22 cellular contexts compared by ENCODE assay signal in the genomic region with DNA sequence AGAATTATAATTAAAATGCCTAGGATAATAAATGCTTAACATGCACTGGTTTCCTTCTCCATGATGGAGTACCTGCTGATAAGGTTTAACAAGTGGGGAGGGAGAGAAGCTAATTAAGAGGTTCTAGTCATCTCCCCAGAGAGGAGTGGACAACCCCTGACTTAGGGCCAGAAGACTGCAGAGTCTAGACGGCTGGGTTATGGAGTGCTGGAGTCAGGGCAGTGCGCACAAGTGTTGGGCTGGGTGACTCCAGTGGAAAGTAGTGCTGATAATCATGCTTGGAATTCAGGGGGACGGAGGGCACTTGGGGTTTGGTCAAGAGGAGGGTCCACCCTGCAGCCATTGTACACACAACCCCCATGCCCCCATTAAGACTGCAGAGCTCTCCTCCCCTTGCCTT. TPM values are rescaled to one million over a fixed set of nuclear protein-coding genes. Genes with fewer than 3 reads are reported as not detected.
"Had no signal": no experiment of that assay in that cellular context is flagged by ENCODE, and none has a peak within 500 bp of the region (broad histone marks: within the 10 kb centered on the region; RNA-seq: fewer than 3 reads in every experiment).

No MANE protein-coding gene starts in this region.

- H3K27ac ChIP-seq: WERI-Rb-1 had no signal

- FAIRE-seq: frontal cortex, keratinocyte, urothelium cell line had no signal

- H3K4me3 ChIP-seq: lung, skin epidermis had no signal

- H3K36me3 ChIP-seq: WERI-Rb-1 had no signal

- ATAC-seq: natural killer cell treated with Interleukin-12 subunit alpha and Interleukin-12 subunit beta and Interleukin-15 and Interleukin-18, amount 100 ng/mL, for 72 hours; stimulated activated effector memory CD8-positive, alpha-beta T cell treated with anti-CD3 and anti-CD28 coated beads, Interleukin-12 subunit alpha, Interleukin-12 subunit beta, amount 100 ng/mL, for 72 hours had no signal

- H3K9me3 Mint-ChIP-seq: activated T-helper 1 cell treated with anti-CD3 and anti-CD28 coated beads, Interleukin-12 subunit alpha, Interleukin-12 subunit beta, Interleukin-2, Interleukin-4 antibody, amounts not matched to agents 30 ng/mL and 10 ng/mL and 1 ng/mL, durations not matched to agents 14 hours and 24 hours and 36 hours; mesothelial cell of epicardium; natural killer cell treated with Interleukin-12 subunit alpha and Interleukin-12 subunit beta and Interleukin-15 and Interleukin-18, amount 100 ng/mL, for 72 hours; stimulated activated effector memory CD8-positive, alpha-beta T cell treated with anti-CD3 and anti-CD28 coated beads, Interleukin-12 subunit alpha, Interleukin-12 subunit beta, amount 100 ng/mL, for 72 hours had no signal

- DNase-seq: activated CD4-positive, alpha-beta T cell treated with anti-CD3 and anti-CD28 coated beads, Interleukin-2, amount 50 U/mL, for 48 hours; activated T-cell treated with anti-CD3 and anti-CD28 coated beads for 4 hours; nucleus accumbens; stimulated activated CD4-positive, alpha-beta T cell treated with anti-CD3 and anti-CD28 coated beads, Interleukin-15, amount 100 ng/mL, for 24 hours; stimulated activated CD4-positive, alpha-beta T cell treated with anti-CD3 and anti-CD28 coated beads, Interleukin-4, amount 100 ng/mL, for 24 hours; SW 1271; T-helper 2 cell; WERI-Rb-1 had no signal

- H3K4me3 Mint-ChIP-seq: activated naive CD8-positive, alpha-beta T cell; activated T-helper 1 cell treated with anti-CD3 and anti-CD28 coated beads, Interleukin-12 subunit alpha, Interleukin-12 subunit beta, Interleukin-2, Interleukin-4 antibody, amounts not matched to agents 30 ng/mL and 10 ng/mL and 1 ng/mL, durations not matched to agents 14 hours and 24 hours and 36 hours; mesothelial cell of epicardium; natural killer cell treated with Interleukin-12 subunit alpha and Interleukin-12 subunit beta and Interleukin-15 and Interleukin-18, amount 100 ng/mL, for 72 hours; stimulated activated effector memory CD8-positive, alpha-beta T cell treated with anti-CD3 and anti-CD28 coated beads, Interleukin-12 subunit alpha, Interleukin-12 subunit beta, amount 100 ng/mL, for 72 hours had no signal

- H3K36me3 Mint-ChIP-seq: activated naive CD8-positive, alpha-beta T cell; mesothelial cell of epicardium; natural killer cell treated with Interleukin-12 subunit alpha and Interleukin-12 subunit beta and Interleukin-15 and Interleukin-18, amount 100 ng/mL, for 72 hours; stimulated activated effector memory CD8-positive, alpha-beta T cell treated with anti-CD3 and anti-CD28 coated beads, Interleukin-12 subunit alpha, Interleukin-12 subunit beta, amount 100 ng/mL, for 72 hours had no signal

- H3K27ac Mint-ChIP-seq: activated naive CD8-positive, alpha-beta T cell; activated T-helper 1 cell treated with anti-CD3 and anti-CD28 coated beads, Interleukin-12 subunit alpha, Interleukin-12 subunit beta, Interleukin-2, Interleukin-4 antibody, amounts not matched to agents 30 ng/mL and 10 ng/mL and 1 ng/mL, durations not matched to agents 14 hours and 24 hours and 36 hours; mesothelial cell of epicardium; natural killer cell treated with Interleukin-12 subunit alpha and Interleukin-12 subunit beta and Interleukin-15 and Interleukin-18, amount 100 ng/mL, for 72 hours; stimulated activated effector memory CD8-positive, alpha-beta T cell treated with anti-CD3 and anti-CD28 coated beads, Interleukin-12 subunit alpha, Interleukin-12 subunit beta, amount 100 ng/mL, for 72 hours had no signal

- H3K4me1 Mint-ChIP-seq: stimulated activated effector memory CD8-positive, alpha-beta T cell treated with anti-CD3 and anti-CD28 coated beads, Interleukin-12 subunit alpha, Interleukin-12 subunit beta, amount 100 ng/mL, for 72 hours had no signal

RNA-seq across cellular contexts. Expression of a gene that starts 32.8 kb away (rescaled TPM):
- total RNA-seq: activated T-helper 1 cell treated with anti-CD3 and anti-CD28 coated beads, Interleukin-12 subunit alpha, Interleukin-12 subunit beta, Interleukin-2, Interleukin-4 antibody, amounts not matched to agents 30 ng/mL and 10 ng/mL and 1 ng/mL, durations not matched to agents 14 hours and 24 hours and 36 hours; natural killer cell treated with Interleukin-12 subunit alpha and Interleukin-12 subunit beta and Interleukin-15 and Interleukin-18, amount 100 ng/mL, for 72 hours had no signal

RNA-seq across cellular contexts. Expression of a gene that starts 41.2 kb away (rescaled TPM):
- total RNA-seq: activated T-helper 1 cell treated with anti-CD3 and anti-CD28 coated beads, Interleukin-12 subunit alpha, Interleukin-12 subunit beta, Interleukin-2, Interleukin-4 antibody, amounts not matched to agents 30 ng/mL and 10 ng/mL and 1 ng/mL, durations not matched to agents 14 hours and 24 hours and 36 hours; cardiac septum; frontal cortex; lung; mesothelial cell of epicardium; natural killer cell treated with Interleukin-12 subunit alpha and Interleukin-12 subunit beta and Interleukin-15 and Interleukin-18, amount 100 ng/mL, for 72 hours; posterior vena cava had no signal
- polyA plus RNA-seq: esophagus, keratinocyte, lung, thymus had no signal
